In the genomic region with DNA sequence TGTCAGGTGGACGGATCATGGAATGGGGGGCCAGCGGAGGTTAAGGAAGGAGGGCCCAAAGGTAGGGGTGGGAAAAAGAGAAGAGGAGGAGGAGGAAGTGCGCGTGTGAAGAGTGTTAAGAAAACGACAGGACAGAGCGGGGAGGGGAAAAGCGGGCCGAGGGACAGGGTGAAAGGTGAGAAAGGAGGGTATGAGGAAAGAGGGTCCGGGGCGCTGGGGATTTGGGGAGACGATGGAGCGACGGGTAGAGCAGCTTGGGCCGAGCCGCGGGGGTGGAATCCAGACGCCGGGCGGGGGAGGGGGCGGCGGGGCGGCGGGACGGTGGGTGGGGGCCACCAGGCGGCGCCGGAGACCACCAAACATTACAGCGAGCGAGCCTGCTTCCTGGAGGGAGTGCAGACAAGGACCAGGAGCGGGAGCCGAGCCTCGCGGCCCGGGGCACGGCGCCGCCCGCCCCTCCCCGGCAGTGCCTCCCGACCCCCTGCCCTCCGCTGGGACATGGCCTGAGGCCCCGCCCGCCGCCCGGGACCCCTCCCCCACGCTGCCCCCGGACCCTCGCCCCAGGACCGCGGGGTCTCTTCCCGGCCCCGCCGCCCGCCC, we compare ENCODE assay signal across 8 cellular contexts. TPM values are rescaled to one million over a fixed set of nuclear protein-coding genes. Genes with fewer than 3 reads are reported as not detected.
DNase-seq lines count a peak whose midpoint lies in the region; ATAC-seq, FAIRE-seq and TF ChIP-seq lines count a peak whose summit lies in the region.
"Not testable (repeated sequence)": the region's sequence is repeated elsewhere in the genome, so short reads cannot be mapped to it uniquely, and the experiment has no call there.

No MANE protein-coding gene starts in this region.

- H3K4me3 Mint-ChIP-seq in Caco-2 (ENCODE audit: unreplicated experiment) (peak overlapping the region; percentile 84), astrocyte (ENCODE audit: unreplicated experiment) (peak overlapping the region; percentile 94), natural killer cell (peak overlapping the region; percentile 96)
- H3K4me3 Mint-ChIP-seq in stimulated activated naive CD8-positive, alpha-beta T cell treated with anti-CD3 and anti-CD28 coated beads, Interleukin-15, amount 100 ng/mL, for 72 hours, result peak overlapping the region; percentile 86 to 95

- peak; percentile 14 for ATAC-seq in GM21526 (IDR thresholded peaks at IDR 0.05; ENCODE audit: low FRiP score, unreplicated experiment)
- peak; percentile 17 for ATAC-seq in HG03139 (IDR thresholded peaks at IDR 0.05; ENCODE audit: unreplicated experiment)
- ATAC-seq in natural killer cell, result not testable (repeated sequence)
- peak; percentile 24 for ATAC-seq in stimulated activated naive CD8-positive, alpha-beta T cell treated with anti-CD3 and anti-CD28 coated beads, Interleukin-15, amount 100 ng/mL, for 72 hours

- DNase-seq in Caco-2 (peak in 1 of 2 experiments; percentile 13), SJCRH30 (peak in 1 of 2 experiments; percentile 2), glomerular visceral epithelial cell (ENCODE audit: extremely low spot score) (peak; percentile 3), natural killer cell (peak; percentile 15)
- not testable (repeated sequence) for DNase-seq in astrocyte (ENCODE audit: low read depth); stimulated activated naive CD8-positive, alpha-beta T cell treated with anti-CD3 and anti-CD28 coated beads, Interleukin-15, amount 100 ng/mL, for 72 hours

- H3K9me3 Mint-ChIP-seq in Caco-2 (ENCODE audit: unreplicated experiment); astrocyte (ENCODE audit: unreplicated experiment); natural killer cell; stimulated activated naive CD8-positive, alpha-beta T cell treated with anti-CD3 and anti-CD28 coated beads, Interleukin-15, amount 100 ng/mL, for 72 hours: not testable (repeated sequence)

- H3K27ac ChIP-seq in SJCRH30, result not testable (repeated sequence)
- peak overlapping the region; percentile 80 for H3K27ac ChIP-seq in astrocyte (ENCODE audit: low read depth, low read length)

- BruUV-seq in Caco-2 (replicated peaks; lab: Mats Ljungman, UMichigan), result not testable (repeated sequence)

- POLR2A ChIA-PET in Caco-2 (lab: Charles Lee), result not testable (repeated sequence)

- H2AFZ ChIP-seq in astrocyte (ENCODE audit: low read depth, low read length), result not testable (repeated sequence)

- TF ChIP-seq CTCF in Caco-2 (IDR thresholded peaks at IDR 0.05; ENCODE audit: insufficient read depth in 1 of 2, low read depth in 1 of 2, low read length in 1 of 2, severe bottlenecking in 1 of 2, unreplicated experiment in 1 of 2); astrocyte (IDR thresholded peaks at IDR 0.05; ENCODE audit: insufficient read depth, low read depth, low read length); natural killer cell (IDR thresholded peaks at IDR 0.05): not testable (repeated sequence)

- not testable (repeated sequence) for H3K9me3 ChIP-seq in Caco-2; SJCRH30 (replicated peaks); astrocyte (ENCODE audit: insufficient read depth, low read depth, low read length)

- H3K4me2 ChIP-seq in astrocyte (ENCODE audit: low read length), result peak overlapping the region; percentile 73

- not testable (repeated sequence) for H3K36me3 ChIP-seq in Caco-2 (ENCODE audit: control insufficient read depth, insufficient read depth, low read length); SJCRH30; astrocyte (ENCODE audit: insufficient read depth, low read length)

- not testable (repeated sequence) for H3K4me1 ChIP-seq in Caco-2; SJCRH30; astrocyte (ENCODE audit: insufficient read depth, low read length)

- peak overlapping the region; percentile 85 for H3K9ac ChIP-seq in astrocyte (ENCODE audit: low read length)

- FAIRE-seq in astrocyte (lab: Jason Lieb, UNC), result not testable (repeated sequence)

- intact Hi-C loops in Caco-2 (cut with micrococcal nuclease; ENCODE audit: unreplicated experiment), result loop anchor here (5.0 kb wide), 1 partner anchor 161 kb away; a partner anchor contains a TSS
- intact Hi-C loops in natural killer cell (cut with micrococcal nuclease), result not testable (repeated sequence)

- CTCF ChIA-PET in Caco-2 (lab: Charles Lee), result interaction anchor here (1.0 kb wide), 1 partner anchor 163 kb away, joined by 4 read pairs; a partner anchor contains a TSS

- not testable (repeated sequence) for H4K20me1 ChIP-seq in astrocyte (ENCODE audit: insufficient read depth, low read length)

- peaks cover 20% of the 10 kb centered on the region for H3K4me1 Mint-ChIP-seq in Caco-2 (ENCODE audit: low read depth, unreplicated experiment)
- peaks cover 16% of the 10 kb centered on the region for H3K4me1 Mint-ChIP-seq in astrocyte (ENCODE audit: low read depth, unreplicated experiment)
- H3K4me1 Mint-ChIP-seq in natural killer cell, result peaks cover 18 to 31% of the 10 kb centered on the region in 2 donors
- peaks cover 24% of the 10 kb centered on the region for H3K4me1 Mint-ChIP-seq in stimulated activated naive CD8-positive, alpha-beta T cell treated with anti-CD3 and anti-CD28 coated beads, Interleukin-15, amount 100 ng/mL, for 72 hours

- H3K4me3 ChIP-seq in Caco-2 (ENCODE audit: low read depth, low read length) (peak overlapping the region; percentile 62), SJCRH30 (peak overlapping the region; percentile 78), astrocyte (ENCODE audit: insufficient read depth, low read depth, low read length) (peak overlapping the region; percentile 17)

- peaks cover 20% of the 10 kb centered on the region for H3K36me3 Mint-ChIP-seq in Caco-2 (ENCODE audit: insufficient read depth, unreplicated experiment)
- not testable (repeated sequence) for H3K36me3 Mint-ChIP-seq in astrocyte (ENCODE audit: low read depth, unreplicated experiment); natural killer cell

- not testable (repeated sequence) for H3K27me3 ChIP-seq in Caco-2 (replicated peaks; ENCODE audit: control insufficient read depth, insufficient read depth, low read length); SJCRH30; astrocyte (ENCODE audit: insufficient read depth, low read length)

- H3K27me3 Mint-ChIP-seq in Caco-2 (ENCODE audit: insufficient read depth, unreplicated experiment); astrocyte (ENCODE audit: low read depth, unreplicated experiment); natural killer cell (ENCODE audit: low read depth in 2 of 2); stimulated activated naive CD8-positive, alpha-beta T cell treated with anti-CD3 and anti-CD28 coated beads, Interleukin-15, amount 100 ng/mL, for 72 hours: not testable (repeated sequence)

- H3K79me2 ChIP-seq in astrocyte (ENCODE audit: insufficient read depth, low read length), result peaks cover 37% of the 10 kb centered on the region

- H3K27ac Mint-ChIP-seq in Caco-2 (ENCODE audit: unreplicated experiment) (peak overlapping the region; percentile 82), natural killer cell (peak overlapping the region; percentile 86 to 88)
- H3K27ac Mint-ChIP-seq in astrocyte (ENCODE audit: unreplicated experiment), result not testable (repeated sequence)
- H3K27ac Mint-ChIP-seq in stimulated activated naive CD8-positive, alpha-beta T cell treated with anti-CD3 and anti-CD28 coated beads, Interleukin-15, amount 100 ng/mL, for 72 hours, result peak overlapping the region in 1 of 2 donors; percentile 98

RNA-seq across cellular contexts. Expression of a gene that starts 15.9 kb away (rescaled TPM):
- 2.9 and 4.4 TPM in 2 replicates for total RNA-seq in Caco-2 (2022)
- total RNA-seq in SJCRH30 (2014; rRNA removed; shearing (Covaris generic)), result 0.59 and 0.89 TPM in 2 replicates
- 6.2 and 6.9 TPM in 2 replicates for total RNA-seq in astrocyte
- 1 to 10 TPM; 3.1 to 5.2 (median 4.6) TPM for total RNA-seq in natural killer cell

Comparison
In these comparisons a context has a peak if more than half of its experiments do, and no peak if none do; other contexts are left out.
1. H3K4me3 ChIP-seq: peak in every context shown above with its lines; median percentile 78 in SJCRH30; 62 in Caco-2; 17 in astrocyte.